Comparison of ENCODE assay signal across 1 cellular context in the genomic region with DNA sequence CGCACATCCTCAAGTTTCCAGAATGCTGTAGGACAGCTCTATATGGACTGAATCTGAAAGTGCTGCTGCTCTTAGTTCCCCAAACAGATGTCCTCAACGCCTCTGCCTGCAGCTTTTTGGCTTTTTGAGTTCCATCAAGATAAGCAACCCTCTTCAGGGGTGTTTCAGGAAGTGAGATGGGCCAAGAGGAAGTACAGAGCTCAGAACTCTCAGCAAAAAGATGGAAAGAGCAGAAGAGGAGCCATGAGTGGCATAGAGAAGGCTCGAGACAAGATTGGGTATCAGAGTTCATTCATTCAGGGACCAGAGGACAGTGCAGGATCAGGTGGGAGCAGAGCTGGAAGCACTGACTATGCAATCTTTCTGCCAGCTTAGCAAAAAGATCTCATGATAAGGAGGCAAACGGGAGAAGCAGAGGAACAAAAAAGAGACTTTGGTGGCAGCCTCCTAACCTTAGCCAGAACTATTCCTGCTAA.
TF ChIP-seq lines count a peak whose summit lies in the region.

A gene (minus strand): TSS at position 49 of the 476 bp plus-strand sequence. CDS start 279 bp downstream, outside the sequence.
A gene (minus strand): TSS at position 49 of the 476 bp plus-strand sequence. CDS start 279 bp downstream, outside the sequence.

TF ChIP-seq in H1, 55 proteins besides CTCF, POLR2A, EP300 and RAD21:
- TF ChIP-seq SP1 (IDR thresholded peaks at IDR 0.05; ENCODE audit: low read depth, low read length) (no peak), NRF1 (IDR thresholded peaks at IDR 0.05; ENCODE audit: low read depth, low read length) (no peak), SIX5 (IDR thresholded peaks at IDR 0.05; ENCODE audit: low read depth, low read length) (no peak), TEAD4 (IDR thresholded peaks at IDR 0.05; ENCODE audit: low read depth, low read length) (no peak), KDM1A (IDR thresholded peaks at IDR 0.05; ENCODE audit: borderline replicate concordance, low read length) (no peak), BRCA1 (IDR thresholded peaks at IDR 0.05; ENCODE audit: low read depth, low read length) (no peak), BACH1 (IDR thresholded peaks at IDR 0.05; ENCODE audit: low read length) (no peak), CBX8 (IDR thresholded peaks at IDR 0.05; ENCODE audit: borderline replicate concordance, low read depth, low read length) (no peak), ZNF274 (IDR thresholded peaks at IDR 0.05; ENCODE audit: borderline replicate concordance, extremely low read depth, low read length) (no peak), RNF2 (IDR thresholded peaks at IDR 0.05; ENCODE audit: borderline replicate concordance, low read depth, low read length, missing control alignments, poor library complexity, severe bottlenecking) (no peak), EZH2 (IDR thresholded peaks at IDR 0.05; ENCODE audit: low read depth, low read length, severe bottlenecking) (no peak), CBX5 (IDR thresholded peaks at IDR 0.05; ENCODE audit: low read depth, low read length) (no peak), CHD1 (IDR thresholded peaks at IDR 0.05; ENCODE audit: low read depth, low read length) (no peak), SIRT6 (IDR thresholded peaks at IDR 0.05; ENCODE audit: low read length) (no peak), MAFK (IDR thresholded peaks at IDR 0.05; ENCODE audit: low read depth, low read length) (no peak), TAF7 (optimal IDR thresholded peaks at IDR 0.05; ENCODE audit: borderline replicate concordance, low read depth, low read length) (no peak), SIN3A (conservative IDR thresholded peaks at IDR 0.05 in 1 of 2, IDR thresholded peaks at IDR 0.05 in 1 of 2; ENCODE audit: low read depth in 1 of 2, low read length in 2 of 2) (no peak)
- TF ChIP-seq, protein P1, sequence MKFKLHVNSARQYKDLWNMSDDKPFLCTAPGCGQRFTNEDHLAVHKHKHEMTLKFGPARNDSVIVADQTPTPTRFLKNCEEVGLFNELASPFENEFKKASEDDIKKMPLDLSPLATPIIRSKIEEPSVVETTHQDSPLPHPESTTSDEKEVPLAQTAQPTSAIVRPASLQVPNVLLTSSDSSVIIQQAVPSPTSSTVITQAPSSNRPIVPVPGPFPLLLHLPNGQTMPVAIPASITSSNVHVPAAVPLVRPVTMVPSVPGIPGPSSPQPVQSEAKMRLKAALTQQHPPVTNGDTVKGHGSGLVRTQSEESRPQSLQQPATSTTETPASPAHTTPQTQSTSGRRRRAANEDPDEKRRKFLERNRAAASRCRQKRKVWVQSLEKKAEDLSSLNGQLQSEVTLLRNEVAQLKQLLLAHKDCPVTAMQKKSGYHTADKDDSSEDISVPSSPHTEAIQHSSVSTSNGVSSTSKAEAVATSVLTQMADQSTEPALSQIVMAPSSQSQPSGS (IDR thresholded peaks at IDR 0.05; ENCODE audit: low read length): no peak
TF ChIP-seq in H1: peak in this region for 0.
